In genomic region chr6:144785056-144785455, GRCh38 we compare ENCODE assay signal across 5 cellular contexts.
"Had no signal": no experiment of that assay in that cellular context is flagged by ENCODE, and none has a peak within 500 bp of the region (broad histone marks: within the 10 kb centered on the region; RNA-seq: fewer than 3 reads in every experiment).

No MANE protein-coding gene starts in this region.

- H2AFZ ChIP-seq: GM23338 had no signal

- DNase-seq: H9, HCEC 1CT, IMR-90 had no signal

- H3K4me2 ChIP-seq: GM23338 had no signal

- ATAC-seq: GM23338, K562 had no signal

- H3K4me3 ChIP-seq: GM23338, K562 had no signal
